Comparison of ENCODE assay signal across 1 cellular context in genomic region chr22:21982338-21982965, GRCh38.
TF ChIP-seq lines count a peak whose summit lies in the region.

Gene TOP3B (minus strand): TSS chr22:21982787. CDS start chr22:21975709, 7,078 bp downstream.

TF ChIP-seq in GM12878, 131 proteins besides CTCF, POLR2A, EP300 and RAD21 (continued from another document and continues in another):
- TF ChIP-seq BCLAF1 (IDR thresholded peaks at IDR 0.05), result no peak
- TF ChIP-seq FOS (IDR thresholded peaks at IDR 0.05; ENCODE audit: borderline replicate concordance, extremely low read depth, insufficient read length), result no peak
- no peak for TF ChIP-seq PRDM15 (CRISPR knock-in tag; IDR thresholded peaks at IDR 0.05)
- TF ChIP-seq RELB (IDR thresholded peaks at IDR 0.05; ENCODE audit: low read depth), result peak; percentile 89
- no peak for TF ChIP-seq NFYA (IDR thresholded peaks at IDR 0.05; ENCODE audit: borderline replicate concordance, low read depth, low read length)
- TF ChIP-seq ASH2L (IDR thresholded peaks at IDR 0.05; ENCODE audit: borderline replicate concordance, low read depth), result peak; percentile 86; the same call in 1 of the 2 replicates
- TF ChIP-seq JUNB (IDR thresholded peaks at IDR 0.05), result no peak
- no peak; the same call in 1 of the 2 replicates for TF ChIP-seq ZNF622 (IDR thresholded peaks at IDR 0.05)
- TF ChIP-seq CHD4 (IDR thresholded peaks at IDR 0.05), result no peak
- TF ChIP-seq LARP7 (IDR thresholded peaks at IDR 0.05), result peak; percentile 97
- peak; percentile 80 for TF ChIP-seq SIX5 (IDR thresholded peaks at IDR 0.05; ENCODE audit: low read depth, low read length, severe bottlenecking)
- peak; percentile 69; the same call in 1 of the 2 replicates for TF ChIP-seq ZNF217 (IDR thresholded peaks at IDR 0.05)
- TF ChIP-seq TAF1 (IDR thresholded peaks at IDR 0.05; ENCODE audit: borderline replicate concordance, low read depth, low read length), result peak; percentile 95
- TF ChIP-seq HCFC1 (IDR thresholded peaks at IDR 0.05; ENCODE audit: low read length), result peak; percentile 87
- no peak for TF ChIP-seq SPI1 (IDR thresholded peaks at IDR 0.05; ENCODE audit: borderline replicate concordance, insufficient read depth, low read depth, low read length)
- TF ChIP-seq SUPT20H (IDR thresholded peaks at IDR 0.05; ENCODE audit: borderline replicate concordance, control insufficient read depth, low read depth, low read length), result no peak
- 0 out of 2 replicates have a peak, but pooled peaks have one; percentile 71 for TF ChIP-seq NFXL1 (IDR thresholded peaks at IDR 0.05; ENCODE audit: borderline replicate concordance)
- TF ChIP-seq TARDBP (IDR thresholded peaks at IDR 0.05; ENCODE audit: borderline replicate concordance), result peak; percentile 86
- TF ChIP-seq SP1 (IDR thresholded peaks at IDR 0.05; ENCODE audit: low read depth, low read length), result peak; percentile 81
- peak; percentile 74 for TF ChIP-seq NR2C1 (IDR thresholded peaks at IDR 0.05)
- TF ChIP-seq CBX5 (IDR thresholded peaks at IDR 0.05; ENCODE audit: low read depth), result peak; percentile 83; the same call in 1 of the 2 replicates
- no peak for TF ChIP-seq MEF2A (IDR thresholded peaks at IDR 0.05; ENCODE audit: insufficient read depth, low read depth, low read length)
- 0 out of 2 replicates have a peak, but pooled peaks have one; percentile 64 for TF ChIP-seq RBBP5 (conservative IDR thresholded peaks at IDR 0.05)
- TF ChIP-seq HDAC6 (IDR thresholded peaks at IDR 0.05; ENCODE audit: unreplicated experiment), result no peak
- TF ChIP-seq BMI1 (IDR thresholded peaks at IDR 0.05; ENCODE audit: borderline replicate concordance), result no peak
- TF ChIP-seq IRF5 (IDR thresholded peaks at IDR 0.05; ENCODE audit: borderline replicate concordance), result no peak
- peak; percentile 56 for TF ChIP-seq SREBF2 (IDR thresholded peaks at IDR 0.05; ENCODE audit: low read length)
- no peak for TF ChIP-seq NRF1 (conservative IDR thresholded peaks at IDR 0.05; ENCODE audit: low read depth, low read length)
- no peak for TF ChIP-seq USF2 (IDR thresholded peaks at IDR 0.05; ENCODE audit: borderline replicate concordance, low read depth, low read length)
- peak; percentile 94 for TF ChIP-seq POU2F2 (IDR thresholded peaks at IDR 0.05; ENCODE audit: borderline replicate concordance, low read depth, low read length)
- no peak for TF ChIP-seq NFIC (IDR thresholded peaks at IDR 0.05; ENCODE audit: low read depth, low read length)
- TF ChIP-seq SMARCA5 (IDR thresholded peaks at IDR 0.05), result peak; percentile 93; the same call in 1 of the 2 replicates
- TF ChIP-seq E4F1 (IDR thresholded peaks at IDR 0.05; ENCODE audit: borderline replicate concordance, partially characterized antibody), result no peak
- peak; percentile 68; the same call in 1 of the 2 replicates for TF ChIP-seq TCF12 (IDR thresholded peaks at IDR 0.05; ENCODE audit: low read depth, low read length)
- TF ChIP-seq PAX5 (IDR thresholded peaks at IDR 0.05; ENCODE audit: borderline replicate concordance, low read depth, low read length), result 0 out of 2 replicates have a peak, but pooled peaks have one; percentile 48
- TF ChIP-seq CBX3 (IDR thresholded peaks at IDR 0.05; ENCODE audit: borderline replicate concordance, low read depth), result no peak
- TF ChIP-seq SMAD1 (IDR thresholded peaks at IDR 0.05; ENCODE audit: low read depth, partially characterized antibody), result no peak
- TF ChIP-seq BACH1 (IDR thresholded peaks at IDR 0.05; ENCODE audit: borderline replicate concordance), result peak; percentile 65
- no peak; the same call in 1 of the 2 replicates for TF ChIP-seq ATF7 (IDR thresholded peaks at IDR 0.05; ENCODE audit: low read depth)
- peak in 1 of 2 experiments; percentile 41; a peak in 1 of 4 replicates for TF ChIP-seq ETV6 (conservative IDR thresholded peaks at IDR 0.05 in 1 of 2, IDR thresholded peaks at IDR 0.05 in 1 of 2; ENCODE audit: borderline replicate concordance in 1 of 2, low read depth in 1 of 2)
- no peak for TF ChIP-seq JUND (IDR thresholded peaks at IDR 0.05; ENCODE audit: low read depth, low read length)
- TF ChIP-seq PAX8 (IDR thresholded peaks at IDR 0.05), result no peak
- peak; percentile 92 for TF ChIP-seq IKZF1 (conservative IDR thresholded peaks at IDR 0.05)
- peak; percentile 46; the same call in 1 of the 2 replicates for TF ChIP-seq REST (IDR thresholded peaks at IDR 0.05; ENCODE audit: low read depth, low read length)
